In genomic region chr5:89546658-89547057, GRCh38 we compare ENCODE assay signal across 20 cellular contexts.
DNase-seq lines count a peak whose midpoint lies in the region; ATAC-seq, FAIRE-seq and TF ChIP-seq lines count a peak whose summit lies in the region.
"Had no signal": no experiment of that assay in that cellular context is flagged by ENCODE, and none has a peak within 500 bp of the region (broad histone marks: within the 10 kb centered on the region; RNA-seq: fewer than 3 reads in every experiment).

No MANE protein-coding gene starts in this region.

- H3K79me2 ChIP-seq in GM12878 (ENCODE audit: control insufficient read depth, insufficient read depth, low read length): no peaks in the 10 kb centered on the region

- no peaks in the 10 kb centered on the region for H4K20me1 ChIP-seq in GM12878 (ENCODE audit: control insufficient read depth, insufficient read depth)

- CTCF ChIA-PET in GM12878 (lab: Yijun Ruan, JAX): no interaction called here

- H3K36me3 ChIP-seq in GM12878 (ENCODE audit: control insufficient read depth in 2 of 2, insufficient read depth in 2 of 2, low read length in 1 of 2): no peaks in the 10 kb centered on the region
- H3K36me3 ChIP-seq: BE2C had no signal

- no peaks in the 10 kb centered on the region for H3K27me3 ChIP-seq in GM12878 (replicated peaks in 1 of 2; ENCODE audit: control insufficient read depth in 2 of 2, insufficient read depth in 2 of 2, low read length in 1 of 2)

- H3K4me3 ChIP-seq in GM12878: no peak overlapping the region
- H3K4me3 ChIP-seq: K562 had no signal

- SMC1A ChIA-PET in GM12878 (lab: Charles Lee; ENCODE audit: uncharacterized antibody, unreplicated experiment): no interaction called here

- POLR2A ChIA-PET in GM12878 (lab: Charles Lee): no interaction called here

- DNase-seq in SIG-M5 treated with dmso at 0.1 percent for 504 hours (lab: John Stamatoyannopoulos, UW; ENCODE audit: unreplicated experiment) (peak; percentile 16), SIG-M5 (lab: John Stamatoyannopoulos, UW) (no peak), NOMO-1 treated with dmso at 0.1 percent for 144 hours (lab: John Stamatoyannopoulos, UW; ENCODE audit: unreplicated experiment) (peak; percentile 16), GM12878 (ENCODE audit: low read depth, low spot score) (no peak), GM20000 (ENCODE audit: low spot score) (no peak), NCI-H2196 treated with DMSO at 0.1 percent for 48 hours (lab: John Stamatoyannopoulos, UW; ENCODE audit: unreplicated experiment) (no peak)
- no peak for DNase-seq in activated naive CD4-positive, alpha-beta T cell treated with Interleukin-2 at 50 U/mL for 16 hours
- DNase-seq: 8988T; BE2C; CD4-positive, alpha-beta T cell; DMS153; GDM1; NCI-H1092 treated with DMSO at 0.1 percent for 48 hours; NCI-H2081; NCI-H510A treated with DMSO at 0.1 percent for 48 hours; NCI-H82 had no signal

- no peak for TF ChIP-seq RAD21 in GM12878 (IDR thresholded peaks at IDR 0.05; ENCODE audit: insufficient read depth, low read depth, low read length)

- H3K27ac ChIP-seq in GM12878 (ENCODE audit: control insufficient read depth, insufficient read depth): no peak overlapping the region

- no TSS peak for BruUV-seq in GM12878 (replicated peaks; lab: Mats Ljungman, UMichigan)

- FAIRE-seq in GM12878 (lab: Jason Lieb, UNC): no peak
- FAIRE-seq: H1, K562 had no signal

- no peak overlapping the region for H2AFZ ChIP-seq in GM12878 (ENCODE audit: control insufficient read depth, low read depth, low read length)

- no peaks in the 10 kb centered on the region for H3K4me1 ChIP-seq in GM12878 (ENCODE audit: control insufficient read depth, insufficient read depth, low read length)
- H3K4me1 ChIP-seq: BE2C had no signal

- in situ Hi-C loops in GM12878 (cut with MboI): no loop called here

- intact Hi-C loops in GM12878 (cut with micrococcal nuclease; ENCODE audit: unreplicated experiment): no loop called here

- H3K4me2 ChIP-seq in GM12878 (ENCODE audit: control insufficient read depth, insufficient read depth): no peak overlapping the region

- TF ChIP-seq CTCF in GM12878 (IDR thresholded peaks at IDR 0.05 in 2 of 3, conservative IDR thresholded peaks at IDR 0.05 in 1 of 3; ENCODE audit: control insufficient read depth in 2 of 3, extremely low read depth in 1 of 3, insufficient read depth in 1 of 3, low read depth in 3 of 3, low read length in 3 of 3) (no peak), GM20000 (IDR thresholded peaks at IDR 0.05; ENCODE audit: extremely low read depth, missing control alignments) (no peak)

- H3K9ac ChIP-seq in GM12878 (ENCODE audit: control insufficient read depth, insufficient read depth, low read length): no peak overlapping the region

- TF ChIP-seq POLR2A in GM12878 (IDR thresholded peaks at IDR 0.05; ENCODE audit: low read depth, low read length): no peak

- ATAC-seq in GM12878 (0 out of 3 replicates have a peak, but pooled peaks have one; percentile 27), GM19452 (IDR thresholded peaks at IDR 0.05; ENCODE audit: unreplicated experiment) (no peak)
- ATAC-seq: K562, Panc1 had no signal

- no peak for TF ChIP-seq EP300 in GM12878 (IDR thresholded peaks at IDR 0.05; ENCODE audit: borderline replicate concordance in 1 of 2, control insufficient read depth in 1 of 2, low read depth in 2 of 2, low read length in 2 of 2)

- 52% methylated on average over 1 of the region's 1 CpG for WGBS in GM12878 (ENCODE audit: insufficient coverage, insufficient replicate concordance, low lambda C conversion rate, missing lambda C conversion rate)

- RAD21 ChIA-PET in GM12878 (lab: Charles Lee; ENCODE audit: unreplicated experiment): no interaction called here

- H3K9me3 ChIP-seq in GM12878 (replicated peaks; ENCODE audit: control insufficient read depth, insufficient read depth, low read length): no peaks in the 10 kb centered on the region; the same call in 2 of the 3 replicates
- H3K9me3 ChIP-seq: BE2C had no signal

TF ChIP-seq in GM12878, 131 proteins besides CTCF, POLR2A, EP300 and RAD21:
- TF ChIP-seq KAT2A (conservative IDR thresholded peaks at IDR 0.05; ENCODE audit: control insufficient read depth, low read depth, low read length): no peak
- no peak for TF ChIP-seq STAT3 (IDR thresholded peaks at IDR 0.05; ENCODE audit: low read depth, low read length)
- no peak for TF ChIP-seq SUZ12 (IDR thresholded peaks at IDR 0.05; ENCODE audit: unreplicated experiment)
- no peak for TF ChIP-seq HSF1 (IDR thresholded peaks at IDR 0.05; ENCODE audit: low read depth, low read length)
- no peak for TF ChIP-seq SREBF1 (IDR thresholded peaks at IDR 0.05; ENCODE audit: low read length)

Comparison
In these comparisons a context has a peak if more than half of its experiments do, and no peak if none do; other contexts are left out.
1. DNase-seq: peak in SIG-M5 treated with dmso at 0.1 percent for 504 hours (single experiment) and NOMO-1 treated with dmso at 0.1 percent for 144 hours (single experiment); none in SIG-M5 (single experiment), GM12878 (single experiment), activated naive CD4-positive, alpha-beta T cell treated with Interleukin-2 at 50 U/mL for 16 hours (single experiment), GM20000 (single experiment) and NCI-H2196 treated with DMSO at 0.1 percent for 48 hours (single experiment).